19 cellular contexts compared by ENCODE assay signal in the genomic region with DNA sequence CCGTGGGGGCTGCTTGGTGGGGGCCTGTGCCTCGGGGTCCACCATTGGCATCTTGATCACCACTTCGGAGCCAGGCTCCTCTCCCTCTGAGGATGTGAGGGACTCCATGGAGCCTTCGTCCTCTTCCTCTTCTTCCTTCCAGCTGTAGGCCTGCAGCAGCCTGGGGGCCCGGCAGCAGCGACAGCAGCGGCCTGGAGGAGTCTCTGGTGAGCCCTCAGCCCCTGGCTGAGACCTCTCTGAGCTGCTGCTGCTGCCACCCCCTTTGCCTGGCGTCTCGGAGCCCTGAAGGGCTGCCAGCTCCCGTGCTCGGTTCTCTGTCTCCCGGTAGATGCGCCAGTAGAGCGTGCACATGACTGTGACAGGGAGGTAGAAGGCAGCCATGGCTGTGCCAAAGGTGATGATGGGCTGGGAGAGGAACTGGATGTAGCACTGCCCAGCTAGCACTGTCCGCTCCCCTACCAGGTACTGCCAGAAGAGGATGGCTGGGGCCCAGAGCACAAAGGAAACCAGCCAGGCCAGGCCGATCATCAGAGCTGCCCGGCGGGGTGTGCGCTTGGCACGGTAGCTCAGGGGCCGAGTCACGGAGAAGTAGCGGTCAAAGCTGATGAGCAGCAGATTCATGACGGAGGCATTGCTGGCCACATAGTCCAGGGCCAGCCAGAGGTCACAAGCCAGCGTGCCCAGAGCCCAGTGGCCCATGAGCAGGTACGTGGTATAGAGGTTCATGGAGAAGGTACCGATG. TPM values are rescaled to one million over a fixed set of nuclear protein-coding genes. Genes with fewer than 3 reads are reported as not detected.
DNase-seq lines count a peak whose midpoint lies in the region; ATAC-seq, FAIRE-seq and TF ChIP-seq lines count a peak whose summit lies in the region.
"Had no signal": no experiment of that assay in that cellular context is flagged by ENCODE, and none has a peak within 500 bp of the region (broad histone marks: within the 10 kb centered on the region; RNA-seq: fewer than 3 reads in every experiment).

No MANE protein-coding gene starts in this region.

- no peaks in the 10 kb centered on the region for H4K20me1 ChIP-seq in H9 (ENCODE audit: control insufficient read depth, insufficient read depth, insufficient read length)
- no peaks in the 10 kb centered on the region for H4K20me1 ChIP-seq in HepG2 (ENCODE audit: insufficient read depth, low read length)

- TF ChIP-seq RAD21 in HepG2 (CRISPR knock-in tag; IDR thresholded peaks at IDR 0.05) = no peak

- H2AK5ac ChIP-seq in H9 (ENCODE audit: insufficient read length, low read length) = no peak overlapping the region

- peak overlapping the region; percentile 36 for H3K4me2 ChIP-seq in H9 (ENCODE audit: insufficient read depth, insufficient read length, low read length)
- H3K4me2 ChIP-seq in HepG2 (ENCODE audit: low read depth, low read length) = no peak overlapping the region

- H3K9ac ChIP-seq in H9 (ENCODE audit: extremely low read depth, insufficient read length, low read length) (no peak overlapping the region), HepG2 (ENCODE audit: insufficient read depth, low read depth, low read length) (no peak overlapping the region)

- no peak overlapping the region for H3T11ph ChIP-seq in H9 (ENCODE audit: low read length)

- no peak overlapping the region for H4K5ac ChIP-seq in H9 (ENCODE audit: insufficient read length, low read depth, low read length)

- no peaks in the 10 kb centered on the region for H3K23me2 ChIP-seq in H9 (ENCODE audit: insufficient read length, low read depth, low read length, poor library complexity, severe bottlenecking)

- H3K23ac ChIP-seq in H9 (ENCODE audit: insufficient read length, low read depth, low read length) = no peak overlapping the region

- H3K18ac ChIP-seq in H9 (ENCODE audit: insufficient read length, low read depth, low read length) = peak overlapping the region; percentile 80

- H3K36me3 ChIP-seq in lower lobe of right lung = no peaks in the 10 kb centered on the region
- H3K36me3 ChIP-seq in upper lobe of right lung = no peaks in the 10 kb centered on the region
- no peaks in the 10 kb centered on the region for H3K36me3 ChIP-seq in HepG2 (replicated peaks in 1 of 2; ENCODE audit: control insufficient read depth in 1 of 2, insufficient read depth in 2 of 2, low read length in 2 of 2)

- H4K91ac ChIP-seq in H9 (ENCODE audit: insufficient read length, low read depth, low read length) = no peak overlapping the region

- H2BK20ac ChIP-seq in H9 (ENCODE audit: low read depth, low read length, poor library complexity, severe bottlenecking) = no peak overlapping the region

- H2BK15ac ChIP-seq in H9 (ENCODE audit: low read depth, low read length) = no peak overlapping the region

- TF ChIP-seq EP300 in HepG2 (IDR thresholded peaks at IDR 0.05; ENCODE audit: low read depth in 2 of 2, low read length in 2 of 2) (no peak), HepG2 (CRISPR knock-in tag; IDR thresholded peaks at IDR 0.05; ENCODE audit: borderline replicate concordance) (no peak)

- peaks cover 2 to 5% of the 10 kb centered on the region in 2 experiments; a peak in 2 of 5 replicates for H3K9me3 Mint-ChIP-seq in H9
- H3K9me3 Mint-ChIP-seq in chondrocyte (ENCODE audit: low read depth) = no peaks in the 10 kb centered on the region
- H3K9me3 Mint-ChIP-seq: CD4-positive, alpha-beta memory T cell had no signal

- no peaks in the 10 kb centered on the region for H3K79me1 ChIP-seq in H9 (ENCODE audit: insufficient read depth, low read depth, low read length, poor library complexity, severe bottlenecking)

- H3K27me3 ChIP-seq in H9 (ENCODE audit: insufficient read depth, low read length) = no peaks in the 10 kb centered on the region; the same call in 1 of the 2 replicates
- H3K27me3 ChIP-seq in lower lobe of right lung (ENCODE audit: low read depth) = no peaks in the 10 kb centered on the region
- no peaks in the 10 kb centered on the region for H3K27me3 ChIP-seq in upper lobe of right lung
- H3K27me3 ChIP-seq in HepG2 (ENCODE audit: control insufficient read depth in 1 of 2, insufficient read depth in 2 of 2, low read length in 2 of 2) = peaks cover 2 to 28% of the 10 kb centered on the region in 2 experiments; a peak in 3 of 5 replicates

- ATAC-seq in lower lobe of right lung = no peak
- no peak for ATAC-seq in upper lobe of right lung
- no peak for ATAC-seq in HepG2
- ATAC-seq: Panc1 had no signal

- H2AFZ ChIP-seq in H9 (ENCODE audit: low read length) (no peak overlapping the region), HepG2 (ENCODE audit: low read length) (no peak overlapping the region)

- no peak overlapping the region for H3K4ac ChIP-seq in H9 (ENCODE audit: low read depth, low read length)

- H3K27ac ChIP-seq in H9 (ENCODE audit: insufficient read length, low read depth, low read length) (no peak overlapping the region), lower lobe of right lung (peak overlapping the region; percentile 78), upper lobe of right lung (peak overlapping the region; percentile 77), HepG2 (ENCODE audit: extremely low read length, insufficient read depth, low read length) (no peak overlapping the region)

- H3K4me3 ChIP-seq in lower lobe of right lung = peak overlapping the region; percentile 35
- H3K4me3 ChIP-seq in upper lobe of right lung = peak overlapping the region; percentile 36
- H3K4me3 ChIP-seq in HepG2 (replicated peaks in 1 of 3; ENCODE audit: insufficient read depth in 1 of 3, low read depth in 2 of 3, low read length in 3 of 3) = no peak overlapping the region

- FAIRE-seq in HepG2 (lab: Jason Lieb, UNC) = no peak
- FAIRE-seq: D721Med, G401.6, GM18507 had no signal

- H3K56ac ChIP-seq in H9 (ENCODE audit: insufficient read length, low read depth, low read length) = no peak overlapping the region

- no peak overlapping the region for H4K8ac ChIP-seq in H9 (replicated peaks; ENCODE audit: insufficient read length, low read depth, low read length)

- TF ChIP-seq CTCF in H9 (conservative IDR thresholded peaks at IDR 0.05) (no peak), lower lobe of right lung (IDR thresholded peaks at IDR 0.05) (no peak), upper lobe of right lung (IDR thresholded peaks at IDR 0.05) (no peak), HepG2 (CRISPR knock-in tag; IDR thresholded peaks at IDR 0.05) (no peak), chondrocyte (IDR thresholded peaks at IDR 0.05) (no peak)

- H3K79me2 ChIP-seq in H9 (ENCODE audit: insufficient read depth, low read length) = no peaks in the 10 kb centered on the region
- no peaks in the 10 kb centered on the region for H3K79me2 ChIP-seq in HepG2 (ENCODE audit: insufficient read depth, low read length)

- CTCF ChIA-PET in HepG2 (lab: Yijun Ruan, JAX; ENCODE audit: low intra/inter-chr PET ratio, low total read pairs) = interaction anchor here (2.5 to 7.9 kb wide), 2 partner anchors 65 to 113 kb away, joined by 7 to 132 read pairs; no protein-coding TSS in a partner anchor

- DNase-seq in H9 (no peak), cerebellar cortex (ENCODE audit: low spot score) (peak; percentile 21), lower lobe of right lung (no peak), upper lobe of right lung (no peak), HepG2 (ENCODE audit: low spot score) (no peak), chondrocyte (ENCODE audit: low spot score) (no peak)
- DNase-seq in stimulated activated CD4-positive, alpha-beta T cell treated with anti-CD3 and anti-CD28 coated beads, Interleukin-4, amount 100 ng/mL, for 1 hour = no peak
- DNase-seq: CD4-positive, alpha-beta memory T cell; DMS79 treated with DMSO at 0.1 percent for 48 hours; KG1; NCI-H1092; NCI-H146; NCI-H2081 treated with DMSO at 0.1 percent for 48 hours; NCI-H510A had no signal

- H2BK12ac ChIP-seq in H9 (ENCODE audit: insufficient read length, low read depth, low read length) = no peak overlapping the region

- H3K27ac Mint-ChIP-seq in H9 (peak overlapping the region in 1 of 3 experiments; percentile 85; a peak in 2 of 7 replicates), chondrocyte (ENCODE audit: unreplicated experiment) (no peak overlapping the region)
- H3K27ac Mint-ChIP-seq: CD4-positive, alpha-beta memory T cell had no signal

- peaks cover 21 to 28% of the 10 kb centered on the region in 2 experiments for H3K4me1 Mint-ChIP-seq in H9
- no peaks in the 10 kb centered on the region for H3K4me1 Mint-ChIP-seq in chondrocyte (ENCODE audit: low read depth)

- intact Hi-C loops in lower lobe of right lung (cut with DNase I) (no loop called here), upper lobe of right lung (cut with DNase I) (no loop called here), HepG2 (cut with micrococcal nuclease; ENCODE audit: unreplicated experiment) (no loop called here)

- POLR2A ChIA-PET in HepG2 (lab: Yijun Ruan, JAX) = no interaction called here

- H2BK5ac ChIP-seq in H9 (ENCODE audit: insufficient read length, low read length) = no peak overlapping the region

- no peak for TF ChIP-seq POLR2A in HepG2 (IDR thresholded peaks at IDR 0.05; ENCODE audit: insufficient read depth in 1 of 2, low read depth in 2 of 2, low read length in 2 of 2)

- in situ Hi-C loops in HepG2 (cut with HindIII; ENCODE audit: extremely low pct_ligation_motif_present, low pct_unique_long_range_greater_than_20kb) = loop anchor here (25.0 kb wide), 1 partner anchor 302 kb away; no protein-coding TSS in a partner anchor

- H3K4me3 Mint-ChIP-seq in H9 (0 out of 5 replicates have a peak overlapping the region, but pooled peaks of 1 of the 2 experiments have one; percentile 29), chondrocyte (ENCODE audit: unreplicated experiment) (no peak overlapping the region)
- H3K4me3 Mint-ChIP-seq: CD4-positive, alpha-beta memory T cell had no signal

- H3K9me3 ChIP-seq in H9 (ENCODE audit: control insufficient read depth, low read depth, low read length) = no peaks in the 10 kb centered on the region
- no peaks in the 10 kb centered on the region for H3K9me3 ChIP-seq in lower lobe of right lung
- H3K9me3 ChIP-seq in upper lobe of right lung = no peaks in the 10 kb centered on the region
- no peaks in the 10 kb centered on the region for H3K9me3 ChIP-seq in HepG2 (ENCODE audit: low read length)

- no peak overlapping the region for H2BK120ac ChIP-seq in H9 (ENCODE audit: low read depth, low read length, poor library complexity, severe bottlenecking)

- peaks cover 0 to 6% (median 0%) of the 10 kb centered on the region in 3 experiments; a peak in 1 of 7 replicates for H3K36me3 Mint-ChIP-seq in H9 (ENCODE audit: insufficient read depth in 1 of 3, low read depth in 3 of 3)
- H3K36me3 Mint-ChIP-seq in chondrocyte (ENCODE audit: low read depth) = no peaks in the 10 kb centered on the region
- H3K36me3 Mint-ChIP-seq: CD4-positive, alpha-beta memory T cell had no signal

- peak overlapping the region; percentile 13 for H3K14ac ChIP-seq in H9 (ENCODE audit: insufficient read depth, low read length)

- BruUV-seq in HepG2 (replicated peaks; lab: Mats Ljungman, UMichigan) = no TSS peak

- H3K27me3 Mint-ChIP-seq in H9 (ENCODE audit: low read depth) (peaks cover 13% of the 10 kb centered on the region), chondrocyte (ENCODE audit: low read depth) (no peaks in the 10 kb centered on the region)

- H3K4me1 ChIP-seq in H9 (ENCODE audit: insufficient read depth, low read length) = peaks cover 3% of the 10 kb centered on the region; the same call in 1 of the 2 replicates
- peaks cover 49% of the 10 kb centered on the region for H3K4me1 ChIP-seq in lower lobe of right lung
- H3K4me1 ChIP-seq in upper lobe of right lung = peaks cover 20% of the 10 kb centered on the region
- H3K4me1 ChIP-seq in HepG2 (ENCODE audit: insufficient read depth, low read length) = peaks cover 14% of the 10 kb centered on the region

- WGBS in H9 (ENCODE audit: extremely low coverage, insufficient read length, low lambda C conversion rate) = no CpG with 5 or more reads among the region's 27 CpGs
- 80% methylated on average over 18 of the region's 27 CpGs for WGBS in HepG2 (ENCODE audit: low lambda C conversion rate)

RNA-seq across cellular contexts. Expression of a gene that starts 10.9 kb away (rescaled TPM):
- total RNA-seq in H9 (2021) (not detected in 2 replicates), lower lobe of right lung (6.8 TPM), upper lobe of right lung (4.7 TPM), HepG2 (2016; rRNA removed; fragmentation: Illumina TruSeq; extraction: Trizol) (not detected in 2 replicates), chondrocyte (not detected in 3 replicates)
- not detected in 2 replicates for total RNA-seq in HepG2 (2016; cell fraction: cytosol; rRNA removed; fragmentation: Illumina TruSeq; extraction: Trizol; ENCODE audit: low read depth)
- total RNA-seq in HepG2 (2016; cell fraction: insoluble cytoplasmic fraction; rRNA removed; fragmentation: Illumina TruSeq; extraction: Trizol) = not detected in 2 replicates
- total RNA-seq in HepG2 (2016; cell fraction: membrane; rRNA removed; fragmentation: Illumina TruSeq; extraction: Trizol) = not detected in 2 replicates
- not detected in 2 replicates for total RNA-seq in HepG2 (2016; cell fraction: nucleus; rRNA removed; fragmentation: Illumina TruSeq; extraction: Trizol)
- polyA plus RNA-seq in HepG2 (2011; rRNA removed) = not detected in 2 replicates
- not detected in 2 replicates for polyA plus RNA-seq in HepG2 (2011; cell fraction: cytosol; rRNA removed)
- polyA plus RNA-seq in HepG2 (2011; cell fraction: nucleus; rRNA removed) = not detected in 2 replicates
- polyA plus RNA-seq in HepG2 (2012) = not detected in 2 replicates
- polyA plus RNA-seq in HepG2 (2016; cell fraction: cytosol; fragmentation: Illumina TruSeq; extraction: Trizol; ENCODE audit: low read depth) = not detected in 2 replicates
- polyA plus RNA-seq in HepG2 (2016; cell fraction: insoluble cytoplasmic fraction; fragmentation: Illumina TruSeq; extraction: Trizol; ENCODE audit: low read depth) = not detected in 2 replicates
- not detected in 2 replicates for polyA plus RNA-seq in HepG2 (2016; cell fraction: membrane; fragmentation: Illumina TruSeq; extraction: Trizol; ENCODE audit: low read depth)
- not detected in 2 replicates for polyA plus RNA-seq in HepG2 (2016; cell fraction: nucleus; fragmentation: Illumina TruSeq; extraction: Trizol; ENCODE audit: insufficient read depth, low read depth)
- polyA minus RNA-seq in HepG2 (2011; rRNA and poly(A)+ RNA removed; ENCODE audit: low replicate concordance) = 0.21 TPM in 1 of 2 replicates, not detected in the other
- not detected in 2 replicates for polyA minus RNA-seq in HepG2 (2011; cell fraction: cytosol; rRNA and poly(A)+ RNA removed)
- not detected in 2 replicates for polyA minus RNA-seq in HepG2 (2011; cell fraction: nucleus; rRNA and poly(A)+ RNA removed)
- total RNA-seq: CD4-positive, alpha-beta memory T cell; M059J had no signal
- polyA plus RNA-seq: CD4-positive, alpha-beta memory T cell had no signal

RNA-seq across cellular contexts. Expression of a gene that starts 29.6 kb away (rescaled TPM):
- 289 and 290 TPM in 2 replicates for total RNA-seq in H9 (2021)
- 214 TPM for total RNA-seq in lower lobe of right lung
- 255 TPM for total RNA-seq in upper lobe of right lung
- 94.8 and 213 TPM in 2 replicates for total RNA-seq in HepG2 (2016; rRNA removed; fragmentation: Illumina TruSeq; extraction: Trizol)
- total RNA-seq in HepG2 (2016; cell fraction: cytosol; rRNA removed; fragmentation: Illumina TruSeq; extraction: Trizol; ENCODE audit: low read depth) = 38.0 and 39.9 TPM in 2 replicates
- 86.4 and 215 TPM in 2 replicates for total RNA-seq in HepG2 (2016; cell fraction: insoluble cytoplasmic fraction; rRNA removed; fragmentation: Illumina TruSeq; extraction: Trizol)
- total RNA-seq in HepG2 (2016; cell fraction: membrane; rRNA removed; fragmentation: Illumina TruSeq; extraction: Trizol) = 38.3 and 41.7 TPM in 2 replicates
- total RNA-seq in HepG2 (2016; cell fraction: nucleus; rRNA removed; fragmentation: Illumina TruSeq; extraction: Trizol) = 205 and 227 TPM in 2 replicates
- polyA plus RNA-seq in HepG2 (2011; rRNA removed) = 225 and 226 TPM in 2 replicates
- polyA plus RNA-seq in HepG2 (2011; cell fraction: cytosol; rRNA removed) = 197 and 232 TPM in 2 replicates
- 387 TPM in 2 replicates for polyA plus RNA-seq in HepG2 (2011; cell fraction: nucleus; rRNA removed)
- 155 and 209 TPM in 2 replicates for polyA plus RNA-seq in HepG2 (2012)
- polyA plus RNA-seq in HepG2 (2016; cell fraction: cytosol; fragmentation: Illumina TruSeq; extraction: Trizol; ENCODE audit: low read depth) = 14.6 and 16.2 TPM in 2 replicates
- 86.8 and 89.1 TPM in 2 replicates for polyA plus RNA-seq in HepG2 (2016; cell fraction: insoluble cytoplasmic fraction; fragmentation: Illumina TruSeq; extraction: Trizol; ENCODE audit: low read depth)
- 14.4 and 19.1 TPM in 2 replicates for polyA plus RNA-seq in HepG2 (2016; cell fraction: membrane; fragmentation: Illumina TruSeq; extraction: Trizol; ENCODE audit: low read depth)
- 322 and 351 TPM in 2 replicates for polyA plus RNA-seq in HepG2 (2016; cell fraction: nucleus; fragmentation: Illumina TruSeq; extraction: Trizol; ENCODE audit: insufficient read depth, low read depth)
- polyA minus RNA-seq in HepG2 (2011; rRNA and poly(A)+ RNA removed; ENCODE audit: low replicate concordance) = 232 and 734 TPM in 2 replicates
- 189 and 204 TPM in 2 replicates for polyA minus RNA-seq in HepG2 (2011; cell fraction: cytosol; rRNA and poly(A)+ RNA removed)
- 166 and 194 TPM in 2 replicates for polyA minus RNA-seq in HepG2 (2011; cell fraction: nucleus; rRNA and poly(A)+ RNA removed)
- 125 to 380 TPM (median 374 TPM) in 3 replicates for total RNA-seq in chondrocyte

Comparison
In these comparisons a context has a peak if more than half of its experiments do, and no peak if none do; other contexts are left out.
1. H3K27ac ChIP-seq: peak in lower lobe of right lung (single experiment) and upper lobe of right lung (single experiment); none in H9 (single experiment) and HepG2 (single experiment).
2. H3K4me3 ChIP-seq: peak in lower lobe of right lung (single experiment) and upper lobe of right lung (single experiment); none in HepG2 (0 of 3).